Comparison of ENCODE assay signal across 1 cellular context in genomic region chr2:217382794-217383193, GRCh38.
TF ChIP-seq lines count a peak whose summit lies in the region.

No MANE protein-coding gene starts in this region.

TF ChIP-seq in K562, 482 proteins besides CTCF, POLR2A, EP300 and RAD21 (continued from another document):
- TF ChIP-seq THAP12 (CRISPR knock-in tag; IDR thresholded peaks at IDR 0.05) = no peak
- TF ChIP-seq CBFA2T2 (conservative IDR thresholded peaks at IDR 0.05) = peak; percentile 53
- no peak for TF ChIP-seq MCM3 (IDR thresholded peaks at IDR 0.05)
- no peak for TF ChIP-seq NR0B1 (IDR thresholded peaks at IDR 0.05; ENCODE audit: partially characterized antibody)
- no peak for TF ChIP-seq PTRF (tag; IDR thresholded peaks at IDR 0.05)
- TF ChIP-seq FOSL1 (tag; conservative IDR thresholded peaks at IDR 0.05) = peak; percentile 83
- peak; percentile 77 for TF ChIP-seq TEAD4 (IDR thresholded peaks at IDR 0.05; ENCODE audit: low read length)
- TF ChIP-seq TEAD4 (CRISPR knock-in tag; IDR thresholded peaks at IDR 0.05; ENCODE audit: borderline replicate concordance) = no peak
- 0 out of 4 replicates have a peak, but pooled peaks of 1 of the 2 experiments have one; percentile 31 for TF ChIP-seq KDM1A (IDR thresholded peaks at IDR 0.05)
- no peak for TF ChIP-seq ZNF146 (CRISPR knock-in tag; IDR thresholded peaks at IDR 0.05; ENCODE audit: unreplicated experiment)
- TF ChIP-seq RNF219 (CRISPR knock-in tag; IDR thresholded peaks at IDR 0.05) = no peak
- TF ChIP-seq PHF21A (IDR thresholded peaks at IDR 0.05; ENCODE audit: borderline replicate concordance, low read depth) = no peak
- peak; percentile 81 for TF ChIP-seq ARID1B (IDR thresholded peaks at IDR 0.05)
- TF ChIP-seq ESRRA (IDR thresholded peaks at IDR 0.05; ENCODE audit: borderline replicate concordance, low read depth) = peak; percentile 76
- TF ChIP-seq RCOR1 (IDR thresholded peaks at IDR 0.05; ENCODE audit: borderline replicate concordance in 1 of 2, low read depth in 2 of 2, low read length in 2 of 2) = 0 out of 4 replicates have a peak, but pooled peaks of 1 of the 2 experiments have one; percentile 36
- TF ChIP-seq SMARCA4 (IDR thresholded peaks at IDR 0.05) = peak; percentile 48; the same call in 1 of the 2 replicates
- no peak for TF ChIP-seq POLR2G (IDR thresholded peaks at IDR 0.05; ENCODE audit: low read depth, low read length)
- TF ChIP-seq NFE2 (IDR thresholded peaks at IDR 0.05; ENCODE audit: low read depth) = no peak
- peak; percentile 75 for TF ChIP-seq TAL1 (IDR thresholded peaks at IDR 0.05)
- no peak for TF ChIP-seq HLTF (IDR thresholded peaks at IDR 0.05)
- TF ChIP-seq ZBTB5 (IDR thresholded peaks at IDR 0.05) = no peak
- TF ChIP-seq PREB (CRISPR knock-in tag; IDR thresholded peaks at IDR 0.05) = no peak
- TF ChIP-seq ZNF668 (CRISPR knock-in tag; IDR thresholded peaks at IDR 0.05) = no peak
- TF ChIP-seq HMBOX1 (IDR thresholded peaks at IDR 0.05) = peak; percentile 58; the same call in 1 of the 2 replicates
